1 cellular context compared by ENCODE assay signal in the genomic region with DNA sequence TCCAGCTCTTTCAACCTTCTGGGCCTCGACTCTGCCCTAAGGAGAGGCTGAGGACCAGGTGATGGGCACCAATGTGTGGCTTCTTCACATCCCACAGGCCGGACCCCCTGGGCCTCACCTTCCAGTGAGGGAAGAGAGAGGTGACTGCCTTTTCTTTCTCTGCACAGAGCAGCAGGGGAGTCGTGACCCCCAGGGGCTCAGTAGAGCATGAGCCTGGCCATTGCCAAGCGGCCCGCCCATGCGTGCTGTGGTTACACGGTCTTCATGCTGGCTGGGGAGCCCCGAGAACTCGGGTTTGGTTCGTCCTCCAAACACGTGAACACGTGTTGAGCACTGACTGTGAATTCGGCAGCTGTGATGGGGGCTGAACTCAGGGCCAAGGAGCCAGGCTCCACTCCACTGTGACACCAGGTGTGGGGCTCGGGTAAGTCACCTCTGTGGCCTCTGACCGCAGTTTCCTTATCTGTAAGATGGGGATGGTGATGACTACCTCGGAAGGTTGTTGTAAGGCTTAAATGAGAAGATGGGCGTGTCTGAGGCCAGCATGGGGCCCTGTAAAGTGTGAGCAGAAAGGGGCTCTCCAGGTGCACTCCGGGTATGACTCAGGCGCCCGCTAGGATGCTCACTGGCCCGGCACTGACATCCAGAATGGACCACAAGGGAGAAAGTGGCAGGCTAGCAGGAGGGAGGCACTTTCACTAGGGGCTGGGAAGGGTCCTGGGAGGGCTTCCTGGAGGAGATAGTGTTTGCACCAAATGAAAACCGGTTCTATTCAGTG.
A peak's percentile ranks its signal among the peaks of the same experiment; 100 is the strongest.
TF ChIP-seq lines count a peak whose summit lies in the region.

No MANE protein-coding gene starts in this region.

TF ChIP-seq in GM12878, 131 proteins besides CTCF, POLR2A, EP300 and RAD21 (continued from another document and continues in another):
- TF ChIP-seq, protein P1, sequence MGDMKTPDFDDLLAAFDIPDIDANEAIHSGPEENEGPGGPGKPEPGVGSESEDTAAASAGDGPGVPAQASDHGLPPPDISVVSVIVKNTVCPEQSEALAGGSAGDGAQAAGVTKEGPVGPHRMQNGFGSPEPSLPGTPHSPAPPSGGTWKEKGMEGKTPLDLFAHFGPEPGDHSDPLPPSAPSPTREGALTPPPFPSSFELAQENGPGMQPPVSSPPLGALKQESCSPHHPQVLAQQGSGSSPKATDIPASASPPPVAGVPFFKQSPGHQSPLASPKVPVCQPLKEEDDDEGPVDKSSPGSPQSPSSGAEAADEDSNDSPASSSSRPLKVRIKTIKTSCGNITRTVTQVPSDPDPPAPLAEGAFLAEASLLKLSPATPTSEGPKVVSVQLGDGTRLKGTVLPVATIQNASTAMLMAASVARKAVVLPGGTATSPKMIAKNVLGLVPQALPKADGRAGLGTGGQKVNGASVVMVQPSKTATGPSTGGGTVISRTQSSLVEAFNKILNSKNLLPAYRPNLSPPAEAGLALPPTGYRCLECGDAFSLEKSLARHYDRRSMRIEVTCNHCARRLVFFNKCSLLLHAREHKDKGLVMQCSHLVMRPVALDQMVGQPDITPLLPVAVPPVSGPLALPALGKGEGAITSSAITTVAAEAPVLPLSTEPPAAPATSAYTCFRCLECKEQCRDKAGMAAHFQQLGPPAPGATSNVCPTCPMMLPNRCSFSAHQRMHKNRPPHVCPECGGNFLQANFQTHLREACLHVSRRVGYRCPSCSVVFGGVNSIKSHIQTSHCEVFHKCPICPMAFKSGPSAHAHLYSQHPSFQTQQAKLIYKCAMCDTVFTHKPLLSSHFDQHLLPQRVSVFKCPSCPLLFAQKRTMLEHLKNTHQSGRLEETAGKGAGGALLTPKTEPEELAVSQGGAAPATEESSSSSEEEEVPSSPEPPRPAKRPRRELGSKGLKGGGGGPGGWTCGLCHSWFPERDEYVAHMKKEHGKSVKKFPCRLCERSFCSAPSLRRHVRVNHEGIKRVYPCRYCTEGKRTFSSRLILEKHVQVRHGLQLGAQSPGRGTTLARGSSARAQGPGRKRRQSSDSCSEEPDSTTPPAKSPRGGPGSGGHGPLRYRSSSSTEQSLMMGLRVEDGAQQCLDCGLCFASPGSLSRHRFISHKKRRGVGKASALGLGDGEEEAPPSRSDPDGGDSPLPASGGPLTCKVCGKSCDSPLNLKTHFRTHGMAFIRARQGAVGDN (IDR thresholded peaks at IDR 0.05) = peak; percentile 100
- TF ChIP-seq NFIC (IDR thresholded peaks at IDR 0.05; ENCODE audit: low read depth, low read length) (no peak), MTA2 (IDR thresholded peaks at IDR 0.05; ENCODE audit: low read depth) (peak; percentile 99), TBL1XR1 (IDR thresholded peaks at IDR 0.05; ENCODE audit: low read depth, low read length) (peak; percentile 99), POU2F2 (IDR thresholded peaks at IDR 0.05; ENCODE audit: borderline replicate concordance, low read depth, low read length) (peak; percentile 91), KDM1A (IDR thresholded peaks at IDR 0.05; ENCODE audit: borderline replicate concordance) (no peak), ZSCAN29 (IDR thresholded peaks at IDR 0.05) (peak; percentile 27; the same call in 1 of the 2 replicates), ESRRA (IDR thresholded peaks at IDR 0.05; ENCODE audit: low read length) (peak; percentile 99), FOXM1 (IDR thresholded peaks at IDR 0.05; ENCODE audit: low read depth, low read length) (no peak), SP1 (IDR thresholded peaks at IDR 0.05; ENCODE audit: low read depth, low read length) (peak; percentile 67), SUPT20H (IDR thresholded peaks at IDR 0.05; ENCODE audit: borderline replicate concordance, control insufficient read depth, low read depth, low read length) (no peak), ETV6 (conservative IDR thresholded peaks at IDR 0.05 in 1 of 2, IDR thresholded peaks at IDR 0.05 in 1 of 2; ENCODE audit: borderline replicate concordance in 1 of 2, low read depth in 1 of 2) (peak in 1 of 2 experiments; percentile 93; a peak in 2 of 4 replicates), EED (IDR thresholded peaks at IDR 0.05; ENCODE audit: low read depth) (peak; percentile 100), IKZF1 (conservative IDR thresholded peaks at IDR 0.05) (peak; percentile 99), POLR2AphosphoS2 (IDR thresholded peaks at IDR 0.05; ENCODE audit: low read depth, low read length) (no peak; the same call in 1 of the 2 replicates), SMAD5 (IDR thresholded peaks at IDR 0.05; ENCODE audit: low read depth) (peak; percentile 90), MEF2A (IDR thresholded peaks at IDR 0.05; ENCODE audit: insufficient read depth, low read depth, low read length) (peak; percentile 83; the same call in 1 of the 2 replicates), RBBP5 (conservative IDR thresholded peaks at IDR 0.05) (no peak), HDGF (IDR thresholded peaks at IDR 0.05) (no peak), ASH2L (IDR thresholded peaks at IDR 0.05; ENCODE audit: borderline replicate concordance, low read depth) (no peak), NR2C1 (IDR thresholded peaks at IDR 0.05) (peak; percentile 35), ZNF622 (IDR thresholded peaks at IDR 0.05) (no peak), BRCA1 (IDR thresholded peaks at IDR 0.05; ENCODE audit: low read depth, low read length) (no peak), IKZF2 (IDR thresholded peaks at IDR 0.05) (peak; percentile 99 to 100), ZNF274 (IDR thresholded peaks at IDR 0.05; ENCODE audit: insufficient read depth, insufficient read length) (no peak), ZNF217 (IDR thresholded peaks at IDR 0.05) (peak; percentile 94), PAX5 (IDR thresholded peaks at IDR 0.05; ENCODE audit: borderline replicate concordance, low read depth, low read length) (peak; percentile 93), BACH1 (IDR thresholded peaks at IDR 0.05; ENCODE audit: borderline replicate concordance) (peak; percentile 97), YBX1 (IDR thresholded peaks at IDR 0.05) (no peak), RUNX3 (IDR thresholded peaks at IDR 0.05; ENCODE audit: low read length) (no peak), KAT2A (conservative IDR thresholded peaks at IDR 0.05; ENCODE audit: control insufficient read depth, low read depth, low read length) (no peak), CREM (IDR thresholded peaks at IDR 0.05; ENCODE audit: low read depth) (peak; percentile 98), SIN3A (IDR thresholded peaks at IDR 0.05; ENCODE audit: low read depth, low read length) (no peak; the same call in 1 of the 2 replicates), CREB1 (IDR thresholded peaks at IDR 0.05; ENCODE audit: low read depth) (no peak), CBFB (IDR thresholded peaks at IDR 0.05; ENCODE audit: low read depth) (peak; percentile 99), ZNF24 (IDR thresholded peaks at IDR 0.05) (peak; percentile 84)
- TF ChIP-seq, protein P2, sequence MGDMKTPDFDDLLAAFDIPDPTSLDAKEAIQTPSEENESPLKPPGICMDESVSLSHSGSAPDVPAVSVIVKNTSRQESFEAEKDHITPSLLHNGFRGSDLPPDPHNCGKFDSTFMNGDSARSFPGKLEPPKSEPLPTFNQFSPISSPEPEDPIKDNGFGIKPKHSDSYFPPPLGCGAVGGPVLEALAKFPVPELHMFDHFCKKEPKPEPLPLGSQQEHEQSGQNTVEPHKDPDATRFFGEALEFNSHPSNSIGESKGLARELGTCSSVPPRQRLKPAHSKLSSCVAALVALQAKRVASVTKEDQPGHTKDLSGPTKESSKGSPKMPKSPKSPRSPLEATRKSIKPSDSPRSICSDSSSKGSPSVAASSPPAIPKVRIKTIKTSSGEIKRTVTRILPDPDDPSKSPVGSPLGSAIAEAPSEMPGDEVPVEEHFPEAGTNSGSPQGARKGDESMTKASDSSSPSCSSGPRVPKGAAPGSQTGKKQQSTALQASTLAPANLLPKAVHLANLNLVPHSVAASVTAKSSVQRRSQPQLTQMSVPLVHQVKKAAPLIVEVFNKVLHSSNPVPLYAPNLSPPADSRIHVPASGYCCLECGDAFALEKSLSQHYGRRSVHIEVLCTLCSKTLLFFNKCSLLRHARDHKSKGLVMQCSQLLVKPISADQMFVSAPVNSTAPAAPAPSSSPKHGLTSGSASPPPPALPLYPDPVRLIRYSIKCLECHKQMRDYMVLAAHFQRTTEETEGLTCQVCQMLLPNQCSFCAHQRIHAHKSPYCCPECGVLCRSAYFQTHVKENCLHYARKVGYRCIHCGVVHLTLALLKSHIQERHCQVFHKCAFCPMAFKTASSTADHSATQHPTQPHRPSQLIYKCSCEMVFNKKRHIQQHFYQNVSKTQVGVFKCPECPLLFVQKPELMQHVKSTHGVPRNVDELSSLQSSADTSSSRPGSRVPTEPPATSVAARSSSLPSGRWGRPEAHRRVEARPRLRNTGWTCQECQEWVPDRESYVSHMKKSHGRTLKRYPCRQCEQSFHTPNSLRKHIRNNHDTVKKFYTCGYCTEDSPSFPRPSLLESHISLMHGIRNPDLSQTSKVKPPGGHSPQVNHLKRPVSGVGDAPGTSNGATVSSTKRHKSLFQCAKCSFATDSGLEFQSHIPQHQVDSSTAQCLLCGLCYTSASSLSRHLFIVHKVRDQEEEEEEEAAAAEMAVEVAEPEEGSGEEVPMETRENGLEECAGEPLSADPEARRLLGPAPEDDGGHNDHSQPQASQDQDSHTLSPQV (IDR thresholded peaks at IDR 0.05) = peak; percentile 87
- TF ChIP-seq, protein P3, sequence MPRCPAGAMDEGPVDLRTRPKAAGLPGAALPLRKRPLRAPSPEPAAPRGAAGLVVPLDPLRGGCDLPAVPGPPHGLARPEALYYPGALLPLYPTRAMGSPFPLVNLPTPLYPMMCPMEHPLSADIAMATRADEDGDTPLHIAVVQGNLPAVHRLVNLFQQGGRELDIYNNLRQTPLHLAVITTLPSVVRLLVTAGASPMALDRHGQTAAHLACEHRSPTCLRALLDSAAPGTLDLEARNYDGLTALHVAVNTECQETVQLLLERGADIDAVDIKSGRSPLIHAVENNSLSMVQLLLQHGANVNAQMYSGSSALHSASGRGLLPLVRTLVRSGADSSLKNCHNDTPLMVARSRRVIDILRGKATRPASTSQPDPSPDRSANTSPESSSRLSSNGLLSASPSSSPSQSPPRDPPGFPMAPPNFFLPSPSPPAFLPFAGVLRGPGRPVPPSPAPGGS (IDR thresholded peaks at IDR 0.05; ENCODE audit: borderline replicate concordance, insufficient read depth, low read depth, low read length, poor library complexity, severe bottlenecking) = peak; percentile 32
- TF ChIP-seq, protein P4, sequence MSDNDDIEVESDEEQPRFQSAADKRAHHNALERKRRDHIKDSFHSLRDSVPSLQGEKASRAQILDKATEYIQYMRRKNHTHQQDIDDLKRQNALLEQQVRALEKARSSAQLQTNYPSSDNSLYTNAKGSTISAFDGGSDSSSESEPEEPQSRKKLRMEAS (IDR thresholded peaks at IDR 0.05; ENCODE audit: low read depth, low read length) = peak; percentile 98
- TF ChIP-seq, protein P5, sequence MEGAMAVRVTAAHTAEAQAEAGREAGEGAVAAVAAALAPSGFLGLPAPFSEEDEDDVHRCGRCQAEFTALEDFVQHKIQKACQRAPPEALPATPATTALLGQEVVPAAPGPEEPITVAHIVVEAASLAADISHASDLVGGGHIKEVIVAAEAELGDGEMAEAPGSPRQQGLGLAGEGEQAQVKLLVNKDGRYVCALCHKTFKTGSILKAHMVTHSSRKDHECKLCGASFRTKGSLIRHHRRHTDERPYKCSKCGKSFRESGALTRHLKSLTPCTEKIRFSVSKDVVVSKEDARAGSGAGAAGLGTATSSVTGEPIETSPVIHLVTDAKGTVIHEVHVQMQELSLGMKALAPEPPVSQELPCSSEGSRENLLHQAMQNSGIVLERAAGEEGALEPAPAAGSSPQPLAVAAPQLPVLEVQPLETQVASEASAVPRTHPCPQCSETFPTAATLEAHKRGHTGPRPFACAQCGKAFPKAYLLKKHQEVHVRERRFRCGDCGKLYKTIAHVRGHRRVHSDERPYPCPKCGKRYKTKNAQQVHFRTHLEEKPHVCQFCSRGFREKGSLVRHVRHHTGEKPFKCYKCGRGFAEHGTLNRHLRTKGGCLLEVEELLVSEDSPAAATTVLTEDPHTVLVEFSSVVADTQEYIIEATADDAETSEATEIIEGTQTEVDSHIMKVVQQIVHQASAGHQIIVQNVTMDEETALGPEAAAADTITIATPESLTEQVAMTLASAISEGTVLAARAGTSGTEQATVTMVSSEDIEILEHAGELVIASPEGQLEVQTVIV (IDR thresholded peaks at IDR 0.05; ENCODE audit: borderline replicate concordance, partially characterized antibody) = peak; percentile 50
- TF ChIP-seq, protein P6, sequence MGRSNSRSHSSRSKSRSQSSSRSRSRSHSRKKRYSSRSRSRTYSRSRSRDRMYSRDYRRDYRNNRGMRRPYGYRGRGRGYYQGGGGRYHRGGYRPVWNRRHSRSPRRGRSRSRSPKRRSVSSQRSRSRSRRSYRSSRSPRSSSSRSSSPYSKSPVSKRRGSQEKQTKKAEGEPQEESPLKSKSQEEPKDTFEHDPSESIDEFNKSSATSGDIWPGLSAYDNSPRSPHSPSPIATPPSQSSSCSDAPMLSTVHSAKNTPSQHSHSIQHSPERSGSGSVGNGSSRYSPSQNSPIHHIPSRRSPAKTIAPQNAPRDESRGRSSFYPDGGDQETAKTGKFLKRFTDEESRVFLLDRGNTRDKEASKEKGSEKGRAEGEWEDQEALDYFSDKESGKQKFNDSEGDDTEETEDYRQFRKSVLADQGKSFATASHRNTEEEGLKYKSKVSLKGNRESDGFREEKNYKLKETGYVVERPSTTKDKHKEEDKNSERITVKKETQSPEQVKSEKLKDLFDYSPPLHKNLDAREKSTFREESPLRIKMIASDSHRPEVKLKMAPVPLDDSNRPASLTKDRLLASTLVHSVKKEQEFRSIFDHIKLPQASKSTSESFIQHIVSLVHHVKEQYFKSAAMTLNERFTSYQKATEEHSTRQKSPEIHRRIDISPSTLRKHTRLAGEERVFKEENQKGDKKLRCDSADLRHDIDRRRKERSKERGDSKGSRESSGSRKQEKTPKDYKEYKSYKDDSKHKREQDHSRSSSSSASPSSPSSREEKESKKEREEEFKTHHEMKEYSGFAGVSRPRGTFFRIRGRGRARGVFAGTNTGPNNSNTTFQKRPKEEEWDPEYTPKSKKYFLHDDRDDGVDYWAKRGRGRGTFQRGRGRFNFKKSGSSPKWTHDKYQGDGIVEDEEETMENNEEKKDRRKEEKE (IDR thresholded peaks at IDR 0.05) = no peak; the same call in 1 of the 2 replicates
- TF ChIP-seq, protein P7, sequence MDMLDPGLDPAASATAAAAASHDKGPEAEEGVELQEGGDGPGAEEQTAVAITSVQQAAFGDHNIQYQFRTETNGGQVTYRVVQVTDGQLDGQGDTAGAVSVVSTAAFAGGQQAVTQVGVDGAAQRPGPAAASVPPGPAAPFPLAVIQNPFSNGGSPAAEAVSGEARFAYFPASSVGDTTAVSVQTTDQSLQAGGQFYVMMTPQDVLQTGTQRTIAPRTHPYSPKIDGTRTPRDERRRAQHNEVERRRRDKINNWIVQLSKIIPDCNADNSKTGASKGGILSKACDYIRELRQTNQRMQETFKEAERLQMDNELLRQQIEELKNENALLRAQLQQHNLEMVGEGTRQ (IDR thresholded peaks at IDR 0.05; ENCODE audit: borderline replicate concordance, low read depth, low read length) = peak; percentile 59; the same call in 1 of the 2 replicates
- TF ChIP-seq, protein P8, sequence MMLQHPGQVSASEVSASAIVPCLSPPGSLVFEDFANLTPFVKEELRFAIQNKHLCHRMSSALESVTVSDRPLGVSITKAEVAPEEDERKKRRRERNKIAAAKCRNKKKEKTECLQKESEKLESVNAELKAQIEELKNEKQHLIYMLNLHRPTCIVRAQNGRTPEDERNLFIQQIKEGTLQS (IDR thresholded peaks at IDR 0.05; ENCODE audit: borderline replicate concordance, extremely low read depth, low read depth, low read length) = no peak
